In genomic region chr6:165183496-165184140, GRCh38 we compare ENCODE assay signal across 22 cellular contexts.
DNase-seq lines count a peak whose midpoint lies in the region; ATAC-seq and TF ChIP-seq lines count a peak whose summit lies in the region.
"Had no signal": no experiment of that assay in that cellular context is flagged by ENCODE, and none has a peak within 500 bp of the region (broad histone marks: within the 10 kb centered on the region; RNA-seq: fewer than 3 reads in every experiment).

No MANE protein-coding gene starts in this region.

- peak overlapping the region; percentile 39 for H3K27ac Mint-ChIP-seq in MCF 10A (ENCODE audit: low read depth, unreplicated experiment)
- no peak overlapping the region for H3K27ac Mint-ChIP-seq in effector memory CD8-positive, alpha-beta T cell
- H3K27ac Mint-ChIP-seq: GM23338 had no signal

- no peak overlapping the region for H3K4me3 Mint-ChIP-seq in MCF 10A (ENCODE audit: unreplicated experiment)
- no peak overlapping the region for H3K4me3 Mint-ChIP-seq in effector memory CD8-positive, alpha-beta T cell
- H3K4me3 Mint-ChIP-seq: CD4-positive, alpha-beta memory T cell; GM23338 had no signal

- H3K36me3 Mint-ChIP-seq in MCF 10A (ENCODE audit: insufficient read depth, unreplicated experiment), result no peaks in the 10 kb centered on the region
- H3K36me3 Mint-ChIP-seq in effector memory CD8-positive, alpha-beta T cell (ENCODE audit: insufficient read depth), result no peaks in the 10 kb centered on the region
- H3K36me3 Mint-ChIP-seq: CD4-positive, alpha-beta memory T cell had no signal

- H3K27ac ChIP-seq in breast epithelium (no peak overlapping the region), upper lobe of left lung (no peak overlapping the region)

- DNase-seq in MCF 10A (ENCODE audit: unreplicated experiment), result no peak
- DNase-seq in breast epithelium (ENCODE audit: low spot score in 2 of 2), result no peak
- peak; percentile 99 for DNase-seq in SK-MEL-5 (ENCODE audit: low read depth, low spot score)
- DNase-seq in foreskin melanocyte, result peak; percentile 89
- no peak for DNase-seq in upper lobe of left lung
- DNase-seq in pons (ENCODE audit: low spot score), result no peak
- no peak for DNase-seq in effector memory CD8-positive, alpha-beta T cell
- DNase-seq: 8988T; CD4-positive, alpha-beta memory T cell; DMS79; IMR-90; Karpas-422; MM.1S; NCI-H1417 treated with DMSO at 0.1 percent for 48 hours; NCI-H2029; NCI-H2171; NCI-H446; NCI-H69; SIG-M5 had no signal

- CTCF ChIA-PET in MCF 10A (lab: Yijun Ruan, JAX), result interaction anchor here (0.5 to 1.7 kb wide), 5 partner anchors 36 to 1756 kb away, joined by 3 to 8 read pairs (median 3); no protein-coding TSS in a partner anchor

- no peaks in the 10 kb centered on the region for H3K27me3 Mint-ChIP-seq in MCF 10A (ENCODE audit: insufficient read depth, unreplicated experiment)
- no peaks in the 10 kb centered on the region for H3K27me3 Mint-ChIP-seq in effector memory CD8-positive, alpha-beta T cell
- H3K27me3 Mint-ChIP-seq: CD4-positive, alpha-beta memory T cell had no signal

- peak; percentile 7 to 22 for ATAC-seq in upper lobe of left lung (ENCODE audit: low FRiP score in 2 of 2)
- ATAC-seq in GM18498 (IDR thresholded peaks at IDR 0.05; ENCODE audit: unreplicated experiment), result no peak
- ATAC-seq in effector memory CD8-positive, alpha-beta T cell (replicated peaks), result no peak
- ATAC-seq: GM23338, HCT116 had no signal

- intact Hi-C loops in MCF 10A (cut with micrococcal nuclease) (loop anchor here (5.0 kb wide), 2 partner anchors 44 to 121 kb away; no protein-coding TSS in a partner anchor), breast epithelium (cut with DNase I; ENCODE audit: low total_unique reads) (loop anchor here (1.0 kb wide), 1 partner anchor 11 kb away; no protein-coding TSS in a partner anchor)

- no peaks in the 10 kb centered on the region for H3K4me1 ChIP-seq in breast epithelium
- no peaks in the 10 kb centered on the region for H3K4me1 ChIP-seq in upper lobe of left lung

- TF ChIP-seq POLR2A in breast epithelium (IDR thresholded peaks at IDR 0.05) (no peak), upper lobe of left lung (IDR thresholded peaks at IDR 0.05) (no peak)

- TF ChIP-seq CTCF in MCF 10A (IDR thresholded peaks at IDR 0.05; ENCODE audit: unreplicated experiment) (no peak), breast epithelium (IDR thresholded peaks at IDR 0.05) (no peak), upper lobe of left lung (IDR thresholded peaks at IDR 0.05) (no peak)

- TF ChIP-seq EP300 in upper lobe of left lung (IDR thresholded peaks at IDR 0.05), result no peak

- POLR2A ChIA-PET in MCF 10A (lab: Yijun Ruan, JAX), result interaction anchor here (0.6 to 1.7 kb wide), 5 partner anchors 20 to 431 kb away, joined by 3 to 5 read pairs (median 3); no protein-coding TSS in a partner anchor

- in situ Hi-C loops in SK-MEL-5 (cut with HindIII; ENCODE audit: low pct_unique_long_range_greater_than_20kb, low sequenced_read_pairs), result no loop called here

- H3K9me3 ChIP-seq in breast epithelium (peaks cover 0 to 10% of the 10 kb centered on the region in 2 donors), upper lobe of left lung (no peaks in the 10 kb centered on the region)

- H3K36me3 ChIP-seq in breast epithelium (no peaks in the 10 kb centered on the region), upper lobe of left lung (no peaks in the 10 kb centered on the region)

- peaks cover 52% of the 10 kb centered on the region for H3K4me1 Mint-ChIP-seq in MCF 10A (ENCODE audit: insufficient read depth, unreplicated experiment)
- H3K4me1 Mint-ChIP-seq in effector memory CD8-positive, alpha-beta T cell (ENCODE audit: low read depth in 2 of 2), result no peaks in the 10 kb centered on the region
- H3K4me1 Mint-ChIP-seq: CD4-positive, alpha-beta memory T cell; GM23338 had no signal

- BruUV-seq in MCF 10A (replicated peaks; lab: Mats Ljungman, UMichigan), result no TSS peak

- H3K9me3 Mint-ChIP-seq in MCF 10A (ENCODE audit: unreplicated experiment), result no peaks in the 10 kb centered on the region
- H3K9me3 Mint-ChIP-seq in effector memory CD8-positive, alpha-beta T cell, result peaks cover 8 to 19% of the 10 kb centered on the region in 2 donors

- no peak overlapping the region for H3K4me3 ChIP-seq in breast epithelium
- H3K4me3 ChIP-seq in upper lobe of left lung, result no peak overlapping the region
- H3K4me3 ChIP-seq: GM23338 had no signal

- WGBS in upper lobe of left lung, 2 donors, result 74 to 75% methylated on average over 2 to 5 of the region's 5 CpGs

- no peaks in the 10 kb centered on the region for H3K27me3 ChIP-seq in breast epithelium
- H3K27me3 ChIP-seq in upper lobe of left lung, result no peaks in the 10 kb centered on the region

Comparison
In these comparisons a context has a peak if more than half of its experiments do, and no peak if none do; other contexts are left out.
1. DNase-seq: peak in SK-MEL-5 (single experiment) and foreskin melanocyte (single experiment); none in MCF 10A (single experiment), breast epithelium (0 of 2), upper lobe of left lung (0 of 2), pons (single experiment) and effector memory CD8-positive, alpha-beta T cell (0 of 3).
2. ATAC-seq: peak in upper lobe of left lung (2 of 2); none in GM18498 (single experiment) and effector memory CD8-positive, alpha-beta T cell (single experiment).